ENCODE assay signal across 8 cellular contexts in genomic region chr17:59620518-59621259, GRCh38. TPM values are rescaled to one million over a fixed set of nuclear protein-coding genes. Genes with fewer than 3 reads are reported as not detected.
DNase-seq lines count a peak whose midpoint lies in the region; ATAC-seq, FAIRE-seq and TF ChIP-seq lines count a peak whose summit lies in the region.

No MANE protein-coding gene starts in this region.

- DNase-seq in AG08396 (ENCODE audit: low spot score) (peak; percentile 43), H54 (ENCODE audit: insufficient read length, low spot score) (peak; percentile 39), esophagus squamous epithelium (lab: John Stamatoyannopoulos, UW) (no peak), suprapubic skin (ENCODE audit: low spot score in 2 of 2) (no peak)
- DNase-seq in activated T-cell treated with anti-CD3 and anti-CD28 coated beads, Interleukin-2, amount 50 U/mL, for 72 hours, result peak; percentile 46 to 47

- peaks cover 56% of the 10 kb centered on the region for H3K4me1 Mint-ChIP-seq in activated T-cell treated with anti-CD3 and anti-CD28 coated beads, Interleukin-2, amount 50 U/mL, for 72 hours (ENCODE audit: low read depth)
- H3K4me1 Mint-ChIP-seq in nephron, result peaks cover 48% of the 10 kb centered on the region

- peak overlapping the region; percentile 87 for H3K4me2 ChIP-seq in OCI-LY3 (ENCODE audit: low read length)

- 2% methylated on average over 12 to 14 of the region's 14 CpGs for WGBS in esophagus squamous epithelium, 2 donors
- 3% methylated on average over 14 of the region's 14 CpGs for WGBS in suprapubic skin

- peak overlapping the region; percentile 85 to 91 for H3K4me3 Mint-ChIP-seq in activated T-cell treated with anti-CD3 and anti-CD28 coated beads, Interleukin-2, amount 50 U/mL, for 72 hours
- peak overlapping the region; percentile 92 to 97 (median 96) for H3K4me3 Mint-ChIP-seq in nephron

- H3K9ac ChIP-seq in OCI-LY3 (ENCODE audit: low read length), result peak overlapping the region; percentile 100

- H3K27me3 Mint-ChIP-seq in activated T-cell treated with anti-CD3 and anti-CD28 coated beads, Interleukin-2, amount 50 U/mL, for 72 hours (ENCODE audit: low read depth), result no peaks in the 10 kb centered on the region
- H3K27me3 Mint-ChIP-seq in nephron (ENCODE audit: low read depth), result no peaks in the 10 kb centered on the region

- H3K36me3 ChIP-seq in OCI-LY3 (replicated peaks; ENCODE audit: low read depth, low read length) (peaks cover 7% of the 10 kb centered on the region), esophagus squamous epithelium (no peaks in the 10 kb centered on the region), suprapubic skin (no peaks in the 10 kb centered on the region)

- H3K27me3 ChIP-seq in OCI-LY3 (ENCODE audit: low read depth, low read length) (no peaks in the 10 kb centered on the region), esophagus squamous epithelium (no peaks in the 10 kb centered on the region), suprapubic skin (no peaks in the 10 kb centered on the region)

- FAIRE-seq in H54 (lab: Jason Lieb, UNC), result no peak

- H3K4me3 ChIP-seq in OCI-LY3 (ENCODE audit: low read length) (peak overlapping the region; percentile 100), esophagus squamous epithelium (peak overlapping the region; percentile 89 to 100 (median 94)), suprapubic skin (peak overlapping the region; percentile 88)

- TF ChIP-seq CTCF in OCI-LY3 (IDR thresholded peaks at IDR 0.05; ENCODE audit: low read depth, low read length) (no peak), esophagus squamous epithelium (IDR thresholded peaks at IDR 0.05) (no peak), nephron (IDR thresholded peaks at IDR 0.05; ENCODE audit: unreplicated experiment in 3 of 3) (no peak), suprapubic skin (IDR thresholded peaks at IDR 0.05) (no peak)

- H3K9me3 Mint-ChIP-seq in activated T-cell treated with anti-CD3 and anti-CD28 coated beads, Interleukin-2, amount 50 U/mL, for 72 hours, result no peaks in the 10 kb centered on the region
- H3K9me3 Mint-ChIP-seq in nephron, result no peaks in the 10 kb centered on the region

- TF ChIP-seq EP300 in suprapubic skin (IDR thresholded peaks at IDR 0.05), result no peak

- H3K79me2 ChIP-seq in OCI-LY3 (ENCODE audit: low read length), result peaks cover 77% of the 10 kb centered on the region

- peaks cover 48% of the 10 kb centered on the region for H4K20me1 ChIP-seq in OCI-LY3 (ENCODE audit: insufficient read depth, low read length)

- TF ChIP-seq POLR2A in H54 (IDR thresholded peaks at IDR 0.05; ENCODE audit: low read depth, low read length) (no peak; the same call in 1 of the 2 replicates), esophagus squamous epithelium (IDR thresholded peaks at IDR 0.05) (no peak), suprapubic skin (IDR thresholded peaks at IDR 0.05) (no peak)

- peak overlapping the region; percentile 98 for H3K27ac Mint-ChIP-seq in activated T-cell treated with anti-CD3 and anti-CD28 coated beads, Interleukin-2, amount 50 U/mL, for 72 hours
- H3K27ac Mint-ChIP-seq in nephron, result peak overlapping the region; percentile 99 to 100 (median 100)

- H3K27ac ChIP-seq in OCI-LY3 (ENCODE audit: low read length) (peak overlapping the region; percentile 87), esophagus squamous epithelium (peak overlapping the region; percentile 98 to 100 (median 99)), suprapubic skin (peak overlapping the region; percentile 97)

- peaks cover 7 to 14% of the 10 kb centered on the region in 2 donors for H3K36me3 Mint-ChIP-seq in activated T-cell treated with anti-CD3 and anti-CD28 coated beads, Interleukin-2, amount 50 U/mL, for 72 hours (ENCODE audit: insufficient read depth in 2 of 2)
- peaks cover 4% of the 10 kb centered on the region for H3K36me3 Mint-ChIP-seq in nephron (ENCODE audit: low read depth)

- ATAC-seq in activated T-cell treated with anti-CD3 and anti-CD28 coated beads, Interleukin-2, amount 50 U/mL, for 72 hours (replicated peaks in 1 of 2), result peak in 1 of 2 donors; percentile 2
- no peak for ATAC-seq in GM21786 (IDR thresholded peaks at IDR 0.05; ENCODE audit: unreplicated experiment)

- H2AFZ ChIP-seq in OCI-LY3 (ENCODE audit: low read depth, low read length), result no peak overlapping the region

- no peaks in the 10 kb centered on the region for H3K9me3 ChIP-seq in OCI-LY3 (ENCODE audit: insufficient read depth, low read length)
- H3K9me3 ChIP-seq in esophagus squamous epithelium, result no peaks in the 10 kb centered on the region
- no peaks in the 10 kb centered on the region for H3K9me3 ChIP-seq in suprapubic skin

- peaks cover 39% of the 10 kb centered on the region for H3K4me1 ChIP-seq in OCI-LY3 (ENCODE audit: low read length)
- peaks cover 27 to 68% (median 42%) of the 10 kb centered on the region in 3 donors for H3K4me1 ChIP-seq in esophagus squamous epithelium
- H3K4me1 ChIP-seq in suprapubic skin, result peaks cover 60% of the 10 kb centered on the region

- intact Hi-C loops in esophagus squamous epithelium (cut with DNase I), result no loop called here

RNA-seq across cellular contexts. Expression of gene CLTC, which starts 1.0 kb away (rescaled TPM):
- 100 to 1,000 TPM; 144 to 149 TPM for total RNA-seq in activated T-cell treated with anti-CD3 and anti-CD28 coated beads, Interleukin-2, amount 50 U/mL, for 72 hours
- total RNA-seq in esophagus squamous epithelium (100 to 1,000 TPM; 135 to 236 (median 201) TPM), suprapubic skin (100 to 1,000 TPM in 3 of 4 donors, 10 to 100 TPM in 1; 99.2 to 178 (median 152) TPM)

RNA-seq across cellular contexts. Expression of gene DHX40, which starts 55.3 kb away (rescaled TPM):
- 10 to 100 TPM; 35.9 to 37.5 TPM for total RNA-seq in activated T-cell treated with anti-CD3 and anti-CD28 coated beads, Interleukin-2, amount 50 U/mL, for 72 hours
- 10 to 100 TPM; 10.5 to 42.0 (median 25.0) TPM for total RNA-seq in esophagus squamous epithelium
- total RNA-seq in suprapubic skin, result 10 to 100 TPM; 30.6 to 42.9 (median 37.4) TPM

Comparison
In these comparisons a context has a peak if more than half of its experiments do, and no peak if none do; other contexts are left out.
1. DNase-seq: peak in AG08396 (single experiment), H54 (single experiment) and activated T-cell treated with anti-CD3 and anti-CD28 coated beads, Interleukin-2, amount 50 U/mL, for 72 hours (2 of 2); none in esophagus squamous epithelium (single experiment) and suprapubic skin (0 of 2).
2. Peak in every context shown above with its lines, with median percentiles within 50 percentile points of each other: H3K27ac ChIP-seq and H3K4me3 ChIP-seq.